In the genomic region with DNA sequence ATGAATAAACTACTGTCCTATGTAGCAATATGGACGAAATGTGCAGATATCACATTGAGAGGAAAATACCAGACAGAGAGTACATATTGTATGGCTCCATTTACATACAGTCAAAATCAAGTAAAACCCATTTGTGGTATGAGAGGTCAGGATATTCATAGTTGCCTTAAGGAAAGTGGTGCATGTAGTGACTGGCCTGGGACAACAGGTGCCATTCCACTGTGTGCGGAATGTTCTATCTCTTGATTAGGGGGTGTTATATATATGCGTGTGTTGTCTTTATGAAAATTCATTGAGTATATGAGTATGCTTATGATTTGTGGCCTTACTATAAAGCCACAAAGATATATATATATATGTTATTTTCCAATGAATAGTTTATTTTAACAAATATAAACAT, we compare ENCODE assay signal across 9 cellular contexts.
"Had no signal": no experiment of that assay in that cellular context is flagged by ENCODE, and none has a peak within 500 bp of the region (broad histone marks: within the 10 kb centered on the region; RNA-seq: fewer than 3 reads in every experiment).

No MANE protein-coding gene starts in this region.

- H2AFZ ChIP-seq: GM23248 had no signal

- DNase-seq: GM23248, GOT3, H7, H9, HCEC 1CT, HFFc6 had no signal

- H3K9me3 ChIP-seq: HAP-1 had no signal

- H3K4me1 ChIP-seq: HAP-1 had no signal

- H3K27ac ChIP-seq: GM23248 had no signal

- H3K4me3 ChIP-seq: GM23248, GM23338, HAP-1 had no signal

- ATAC-seq: GM23338, HCT116 had no signal

- H3K36me3 ChIP-seq: HAP-1 had no signal

- H3K9ac ChIP-seq: GM23248 had no signal
